Comparison of ENCODE assay signal across 26 cellular contexts in genomic region chr4:153419029-153419428, GRCh38. TPM values are rescaled to one million over a fixed set of nuclear protein-coding genes. Genes with fewer than 3 reads are reported as not detected.
A peak's percentile ranks its signal among the peaks of the same experiment; 100 is the strongest.
DNase-seq lines count a peak whose midpoint lies in the region; ATAC-seq and TF ChIP-seq lines count a peak whose summit lies in the region.
"Had no signal": no experiment of that assay in that cellular context is flagged by ENCODE, and none has a peak within 500 bp of the region (broad histone marks: within the 10 kb centered on the region; RNA-seq: fewer than 3 reads in every experiment).

No MANE protein-coding gene starts in this region.

- peak; percentile 45; the same call in 2 of the 3 replicates for ATAC-seq in GM23338
- ATAC-seq in activated B cell treated with CpG ODN at 0.5 μM for 24 hours (ENCODE audit: low read depth): peak; percentile 21
- no peak for ATAC-seq in HG03196 (IDR thresholded peaks at IDR 0.05; ENCODE audit: unreplicated experiment)
- no peak for ATAC-seq in HG02759 (IDR thresholded peaks at IDR 0.05; ENCODE audit: unreplicated experiment)
- ATAC-seq: right lobe of liver; stimulated activated effector memory CD8-positive, alpha-beta T cell treated with anti-CD3 and anti-CD28 coated beads, Interleukin-12 subunit alpha, Interleukin-12 subunit beta, amount 100 ng/mL, for 72 hours had no signal

- H3K36me3 ChIP-seq in DOHH2 (ENCODE audit: control insufficient read depth, low read length): peaks cover 25% of the 10 kb centered on the region
- no peaks in the 10 kb centered on the region for H3K36me3 ChIP-seq in GM23338 (ENCODE audit: insufficient read depth)
- H3K36me3 ChIP-seq: right lobe of liver, SJSA1 had no signal

- no peaks in the 10 kb centered on the region for H3K9me3 ChIP-seq in DOHH2 (ENCODE audit: control insufficient read depth, insufficient read depth, low read length)
- H3K9me3 ChIP-seq: Caco-2, right lobe of liver, SJSA1 had no signal

- no peaks in the 10 kb centered on the region for H3K9me3 Mint-ChIP-seq in GM23338
- H3K9me3 Mint-ChIP-seq in activated B cell treated with CpG ODN at 0.5 μM for 24 hours: no peaks in the 10 kb centered on the region
- no peaks in the 10 kb centered on the region for H3K9me3 Mint-ChIP-seq in nephron
- H3K9me3 Mint-ChIP-seq: stimulated activated effector memory CD8-positive, alpha-beta T cell treated with anti-CD3 and anti-CD28 coated beads, Interleukin-12 subunit alpha, Interleukin-12 subunit beta, amount 100 ng/mL, for 72 hours; T-helper 1 cell treated with Interleukin-12 subunit alpha and Interleukin-12 subunit beta and Interleukin-4 antibody, amounts not matched to agents 30 μg/mL and 1 μg/mL, for 36 hours had no signal

- intact Hi-C loops in activated B cell treated with CpG ODN at 0.5 μM for 24 hours (cut with micrococcal nuclease): no loop called here

- H3K4me3 Mint-ChIP-seq in GM23338: no peak overlapping the region
- H3K4me3 Mint-ChIP-seq in activated B cell treated with CpG ODN at 0.5 μM for 24 hours: no peak overlapping the region
- H3K4me3 Mint-ChIP-seq in nephron: no peak overlapping the region
- H3K4me3 Mint-ChIP-seq: stimulated activated effector memory CD8-positive, alpha-beta T cell treated with anti-CD3 and anti-CD28 coated beads, Interleukin-12 subunit alpha, Interleukin-12 subunit beta, amount 100 ng/mL, for 72 hours; T-helper 1 cell treated with Interleukin-12 subunit alpha and Interleukin-12 subunit beta and Interleukin-4 antibody, amounts not matched to agents 30 μg/mL and 1 μg/mL, for 36 hours had no signal

- H3K79me2 ChIP-seq in DOHH2 (ENCODE audit: control insufficient read depth, low read length) (0 out of 2 replicates have a peak, but pooled peaks cover 3% of the 10 kb centered on the region), GM23338 (replicated peaks; ENCODE audit: insufficient read depth) (no peaks in the 10 kb centered on the region)

- no peak for TF ChIP-seq CTCF in DOHH2 (IDR thresholded peaks at IDR 0.05; ENCODE audit: low read depth, low read length, poor library complexity, severe bottlenecking)
- TF ChIP-seq CTCF in GM23338 (conservative IDR thresholded peaks at IDR 0.05; ENCODE audit: low read depth in 2 of 2): no peak
- TF ChIP-seq CTCF in activated B cell treated with CpG ODN at 0.5 μM for 24 hours (IDR thresholded peaks at IDR 0.05): no peak
- no peak for TF ChIP-seq CTCF in nephron (IDR thresholded peaks at IDR 0.05; ENCODE audit: unreplicated experiment in 3 of 3)

- DNase-seq in GM23338 (ENCODE audit: low spot score) (peak; percentile 6), activated B cell treated with CpG ODN at 0.5 μM for 24 hours (no peak), NCI-H187 (lab: John Stamatoyannopoulos, UW) (no peak)
- DNase-seq: activated CD4-positive, alpha-beta T cell treated with anti-CD3 and anti-CD28 coated beads for 4 hours; activated naive CD4-positive, alpha-beta T cell; activated T-cell treated with anti-CD3 and anti-CD28 coated beads, Interleukin-2, amount 50 U/mL, for 48 hours; anterior cingulate cortex; Caco-2; DMS79 treated with DMSO at 0.1 percent for 48 hours; midbrain; NCI-H1105 treated with DMSO at 0.1 percent for 48 hours; NCI-H2029 treated with DMSO at 0.1 percent for 48 hours; NCI-H2227 treated with DMSO at 0.1 percent for 48 hours; right lobe of liver; stimulated activated CD4-positive, alpha-beta T cell treated with anti-CD3 and anti-CD28 coated beads, Interleukin-12 subunit alpha, Interleukin-12 subunit beta, amount 100 ng/mL, for 4 hours; stimulated activated CD4-positive, alpha-beta T cell treated with anti-CD3 and anti-CD28 coated beads, Interleukin-4, amount 100 ng/mL, for 1 hour; substantia nigra had no signal

- CTCF ChIA-PET in activated B cell treated with CpG ODN at 0.5 μM for 24 hours (lab: Charles Lee): interaction anchor here (0.8 to 1.2 kb wide), 2 partner anchors 8 to 13 kb away, joined by 3 read pairs; no protein-coding TSS in a partner anchor

- H2AFZ ChIP-seq in GM23338: no peak overlapping the region

- H3K36me3 Mint-ChIP-seq in GM23338 (ENCODE audit: low read depth): no peaks in the 10 kb centered on the region
- H3K36me3 Mint-ChIP-seq in activated B cell treated with CpG ODN at 0.5 μM for 24 hours (ENCODE audit: low read depth): no peaks in the 10 kb centered on the region
- H3K36me3 Mint-ChIP-seq in nephron (ENCODE audit: low read depth): no peaks in the 10 kb centered on the region
- H3K36me3 Mint-ChIP-seq: stimulated activated effector memory CD8-positive, alpha-beta T cell treated with anti-CD3 and anti-CD28 coated beads, Interleukin-12 subunit alpha, Interleukin-12 subunit beta, amount 100 ng/mL, for 72 hours had no signal

- H3K4me3 ChIP-seq in DOHH2 (ENCODE audit: low read length) (peak overlapping the region; percentile 2; the same call in 1 of the 2 replicates), GM23338 (no peak overlapping the region)
- H3K4me3 ChIP-seq: right lobe of liver, SJSA1 had no signal

- no peak overlapping the region for H3K27ac Mint-ChIP-seq in GM23338
- peak overlapping the region; percentile 74 for H3K27ac Mint-ChIP-seq in activated B cell treated with CpG ODN at 0.5 μM for 24 hours
- peak overlapping the region; percentile 30 to 73 (median 68) for H3K27ac Mint-ChIP-seq in nephron
- H3K27ac Mint-ChIP-seq: progenitor cell of endocrine pancreas; stimulated activated effector memory CD8-positive, alpha-beta T cell treated with anti-CD3 and anti-CD28 coated beads, Interleukin-12 subunit alpha, Interleukin-12 subunit beta, amount 100 ng/mL, for 72 hours; T-helper 1 cell treated with Interleukin-12 subunit alpha and Interleukin-12 subunit beta and Interleukin-4 antibody, amounts not matched to agents 30 μg/mL and 1 μg/mL, for 36 hours had no signal

- H3K27me3 Mint-ChIP-seq in GM23338 (ENCODE audit: insufficient read depth, low read depth, poor library complexity): peaks cover 1% of the 10 kb centered on the region
- H3K27me3 Mint-ChIP-seq in activated B cell treated with CpG ODN at 0.5 μM for 24 hours: no peaks in the 10 kb centered on the region
- no peaks in the 10 kb centered on the region for H3K27me3 Mint-ChIP-seq in nephron (ENCODE audit: low read depth)
- H3K27me3 Mint-ChIP-seq: progenitor cell of endocrine pancreas had no signal

- H3K27ac ChIP-seq in DOHH2 (ENCODE audit: low read depth, low read length) (peak overlapping the region; percentile 65), GM23338 (ENCODE audit: low read depth) (peak overlapping the region; percentile 39; the same call in 1 of the 2 replicates)
- H3K27ac ChIP-seq: C4-2B, right lobe of liver, SJSA1 had no signal

- H3F3A ChIP-seq in DOHH2 (ENCODE audit: control insufficient read depth, insufficient read depth) (peaks cover 34% of the 10 kb centered on the region), GM23338 (replicated peaks; ENCODE audit: low read depth) (no peaks in the 10 kb centered on the region)

- H3K4me1 Mint-ChIP-seq in GM23338: peaks cover 16% of the 10 kb centered on the region
- peaks cover 20% of the 10 kb centered on the region for H3K4me1 Mint-ChIP-seq in activated B cell treated with CpG ODN at 0.5 μM for 24 hours
- peaks cover 8% of the 10 kb centered on the region for H3K4me1 Mint-ChIP-seq in nephron

- H3K9me2 ChIP-seq in DOHH2 (replicated peaks; ENCODE audit: control insufficient read depth, low read length): no peaks in the 10 kb centered on the region
- no peaks in the 10 kb centered on the region for H3K9me2 ChIP-seq in GM23338 (ENCODE audit: insufficient read depth)

- no peaks in the 10 kb centered on the region for H3K27me3 ChIP-seq in DOHH2 (ENCODE audit: control insufficient read depth, low read length)
- no peaks in the 10 kb centered on the region for H3K27me3 ChIP-seq in GM23338 (ENCODE audit: insufficient read depth)
- H3K27me3 ChIP-seq: right lobe of liver, SJSA1 had no signal

- H3K4me2 ChIP-seq in DOHH2 (ENCODE audit: low read length) (peak overlapping the region; percentile 50), GM23338 (peak overlapping the region; percentile 4; the same call in 1 of the 2 replicates)

- H4K20me1 ChIP-seq in DOHH2 (ENCODE audit: control insufficient read depth, insufficient read depth, low read depth, low read length): no peaks in the 10 kb centered on the region
- no peaks in the 10 kb centered on the region for H4K20me1 ChIP-seq in GM23338 (replicated peaks; ENCODE audit: insufficient read depth)

- POLR2A ChIA-PET in activated B cell treated with CpG ODN at 0.5 μM for 24 hours (lab: Charles Lee): interaction anchor here (1.3 kb wide), 1 partner anchor 13 kb away, joined by 5 read pairs; no protein-coding TSS in a partner anchor

- H3K4me1 ChIP-seq in DOHH2 (ENCODE audit: control insufficient read depth, low read length) (peaks cover 90% of the 10 kb centered on the region), GM23338 (ENCODE audit: insufficient read depth) (peaks cover 11% of the 10 kb centered on the region; the same call in 1 of the 2 replicates)
- H3K4me1 ChIP-seq: Caco-2, right lobe of liver had no signal

TF ChIP-seq in GM23338, 12 proteins besides CTCF, POLR2A, EP300 and RAD21 (continues in another document):
- no peak for TF ChIP-seq EZH2 (IDR thresholded peaks at IDR 0.05; ENCODE audit: low read depth, unreplicated experiment)
- TF ChIP-seq CREB1 (CRISPR knock-in tag; IDR thresholded peaks at IDR 0.05; ENCODE audit: low read depth): no peak
- TF ChIP-seq POLR2AphosphoS5 (IDR thresholded peaks at IDR 0.05; ENCODE audit: low read depth): no peak
- no peak for TF ChIP-seq JUNB (IDR thresholded peaks at IDR 0.05; ENCODE audit: unreplicated experiment)
- TF ChIP-seq ZNF114 (CRISPR knock-in tag; IDR thresholded peaks at IDR 0.05): no peak
- TF ChIP-seq STAT1 (IDR thresholded peaks at IDR 0.05; ENCODE audit: unreplicated experiment): no peak
- no peak for TF ChIP-seq EZH2phosphoT487 (IDR thresholded peaks at IDR 0.05; ENCODE audit: unreplicated experiment)
- TF ChIP-seq ZNF331 (CRISPR knock-in tag; IDR thresholded peaks at IDR 0.05; ENCODE audit: low read depth): no peak

RNA-seq across cellular contexts. Expression of gene TMEM131L, which starts 47.1 kb away (rescaled TPM):
- total RNA-seq in GM23338 (2014; rRNA removed; shearing (Covaris generic)): 32.2 and 35.0 TPM in 2 replicates
- polyA plus RNA-seq in GM23338 (2016; fragmentation: Nextera tagmentation; extraction: Ambion mirVana): 11.1 TPM in 2 replicates
- 170 and 193 TPM in 2 replicates for total RNA-seq in activated B cell treated with CpG ODN at 0.5 μM for 24 hours

Comparison
In these comparisons a context has a peak if more than half of its experiments do, and no peak if none do; other contexts are left out.
1. ATAC-seq: peak in GM23338 (single experiment) and activated B cell treated with CpG ODN at 0.5 μM for 24 hours (single experiment); none in HG03196 (single experiment) and HG02759 (single experiment).